In the genomic region with DNA sequence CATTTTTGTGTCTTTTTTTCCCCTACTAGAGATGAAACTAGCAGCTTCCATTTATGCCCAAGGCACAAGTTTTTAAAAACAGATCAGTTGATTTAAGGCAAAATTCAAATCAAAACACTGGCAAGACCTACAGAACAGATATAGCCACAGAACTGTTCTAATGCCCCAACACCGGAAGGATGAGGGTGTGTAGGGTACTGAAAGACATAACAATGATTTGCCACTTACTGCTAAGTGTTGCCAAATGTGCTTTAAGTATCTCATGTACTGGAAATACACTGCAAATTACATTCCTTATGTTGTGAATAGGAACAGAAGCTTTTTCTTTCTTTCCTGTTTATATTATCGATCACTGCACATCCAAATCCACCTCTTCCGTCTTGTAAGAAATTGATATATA, we compare ENCODE assay signal across 26 cellular contexts.
"Had no signal": no experiment of that assay in that cellular context is flagged by ENCODE, and none has a peak within 500 bp of the region (broad histone marks: within the 10 kb centered on the region; RNA-seq: fewer than 3 reads in every experiment).

No MANE protein-coding gene starts in this region.

- H3K36me3 Mint-ChIP-seq: activated CD4-positive, alpha-beta memory T cell treated with anti-CD3 and anti-CD28 coated beads for 36 hours; activated naive CD4-positive, alpha-beta T cell treated with anti-CD3 and anti-CD28 coated beads, Interleukin-2, amount 10 ng/mL, durations not matched to agents 7 days and 5 days; activated naive CD4-positive, alpha-beta T cell treated with anti-CD3 and anti-CD28 coated beads, Interleukin-2, amount 50 U/mL, for 72 hours; activated naive CD8-positive, alpha-beta T cell treated with anti-CD3 and anti-CD28 coated beads, Interleukin-2, amount 10 ng/mL, durations not matched to agents 7 days and 5 days had no signal

- H3K27ac Mint-ChIP-seq: activated CD4-positive, alpha-beta memory T cell treated with anti-CD3 and anti-CD28 coated beads for 36 hours; activated CD4-positive, alpha-beta T cell treated with anti-CD3 and anti-CD28 coated beads for 36 hours; activated CD4-positive, alpha-beta T cell treated with anti-CD3 and anti-CD28 coated beads, Interleukin-2, amount 10 ng/mL, durations not matched to agents 24 days and 14 days; activated naive CD4-positive, alpha-beta T cell treated with anti-CD3 and anti-CD28 coated beads, Interleukin-2, amount 10 ng/mL, durations not matched to agents 7 days and 5 days; activated naive CD4-positive, alpha-beta T cell treated with anti-CD3 and anti-CD28 coated beads, Interleukin-2, amount 50 U/mL, for 72 hours; activated naive CD8-positive, alpha-beta T cell treated with anti-CD3 and anti-CD28 coated beads, Interleukin-2, amount 10 ng/mL, durations not matched to agents 7 days and 5 days; activated T-cell treated with anti-CD3 and anti-CD28 coated beads, Interleukin-2, amount 50 U/mL, for 24 hours; activated T-cell treated with anti-CD3 and anti-CD28 coated beads, Interleukin-2, amount 50 U/mL, for 72 hours; endodermal cell had no signal

- H3K9me3 Mint-ChIP-seq: activated CD4-positive, alpha-beta memory T cell treated with anti-CD3 and anti-CD28 coated beads for 36 hours; activated CD4-positive, alpha-beta T cell treated with anti-CD3 and anti-CD28 coated beads, Interleukin-2, amount 10 ng/mL, durations not matched to agents 24 days and 14 days; activated naive CD4-positive, alpha-beta T cell treated with anti-CD3 and anti-CD28 coated beads, Interleukin-2, amount 10 ng/mL, durations not matched to agents 7 days and 5 days; activated naive CD8-positive, alpha-beta T cell treated with anti-CD3 and anti-CD28 coated beads, Interleukin-2, amount 10 ng/mL, durations not matched to agents 7 days and 5 days; activated T-cell treated with anti-CD3 and anti-CD28 coated beads, Interleukin-2, amount 50 U/mL, for 24 hours had no signal

- H3K4me3 ChIP-seq: colonic mucosa, esophagus muscularis mucosa, gastrocnemius medialis, heart left ventricle had no signal

- DNase-seq: activated CD4-positive, alpha-beta memory T cell treated with anti-CD3 and anti-CD28 coated beads for 36 hours; activated CD4-positive, alpha-beta T cell treated with anti-CD3 and anti-CD28 coated beads for 36 hours; activated CD4-positive, alpha-beta T cell treated with anti-CD3 and anti-CD28 coated beads, Interleukin-2, amount 10 ng/mL, durations not matched to agents 24 days and 14 days; activated CD4-positive, CD25-positive, alpha-beta regulatory T cell; activated CD4-positive, CD25-positive, alpha-beta regulatory T cell treated with anti-CD3 and anti-CD28 coated beads, Interleukin-2, amount 50 U/mL, for 72 hours; activated CD8-positive, alpha-beta memory T cell treated with anti-CD3 and anti-CD28 coated beads, Interleukin-2, amount 50 U/mL, for 48 hours; activated gamma-delta T cell; activated naive CD4-positive, alpha-beta T cell; activated naive CD4-positive, alpha-beta T cell treated with anti-CD3 and anti-CD28 coated beads, Interleukin-2, amount 10 ng/mL, durations not matched to agents 7 days and 5 days; activated naive CD8-positive, alpha-beta T cell treated with anti-CD3 and anti-CD28 coated beads, Interleukin-2, amount 10 ng/mL, durations not matched to agents 7 days and 5 days; activated T-cell treated with anti-CD3 and anti-CD28 coated beads for 4 hours; activated T-cell treated with anti-CD3 and anti-CD28 coated beads, Interleukin-2, amount 50 U/mL, for 24 hours; activated T-cell treated with anti-CD3 and anti-CD28 coated beads, Interleukin-2, amount 50 U/mL, for 72 hours; brain microvascular endothelial cell; caudate nucleus; colonic mucosa; effector memory CD4-positive, alpha-beta T cell; endodermal cell; erythroblast; foreskin keratinocyte; gastrocnemius medialis; glutamatergic neuron; heart left ventricle; T-helper 2 cell had no signal

- H3K9me3 ChIP-seq: colonic mucosa, esophagus muscularis mucosa, gastrocnemius medialis had no signal

- H3K27me3 Mint-ChIP-seq: activated CD4-positive, alpha-beta memory T cell treated with anti-CD3 and anti-CD28 coated beads for 36 hours; activated CD4-positive, alpha-beta T cell treated with anti-CD3 and anti-CD28 coated beads, Interleukin-2, amount 10 ng/mL, durations not matched to agents 24 days and 14 days; activated naive CD4-positive, alpha-beta T cell treated with anti-CD3 and anti-CD28 coated beads, Interleukin-2, amount 10 ng/mL, durations not matched to agents 7 days and 5 days; activated naive CD8-positive, alpha-beta T cell treated with anti-CD3 and anti-CD28 coated beads, Interleukin-2, amount 10 ng/mL, durations not matched to agents 7 days and 5 days; activated T-cell treated with anti-CD3 and anti-CD28 coated beads, Interleukin-2, amount 50 U/mL, for 24 hours had no signal

- ATAC-seq: activated CD4-positive, alpha-beta T cell treated with anti-CD3 and anti-CD28 coated beads for 36 hours; activated naive CD4-positive, alpha-beta T cell treated with anti-CD3 and anti-CD28 coated beads, Interleukin-2, amount 50 U/mL, for 72 hours; activated T-cell treated with anti-CD3 and anti-CD28 coated beads, Interleukin-2, amount 50 U/mL, for 72 hours; foreskin keratinocyte; gastrocnemius medialis; heart left ventricle had no signal

- H3K36me3 ChIP-seq: brain microvascular endothelial cell, colonic mucosa, esophagus muscularis mucosa, gastrocnemius medialis, heart left ventricle had no signal

- H3K27ac ChIP-seq: brain microvascular endothelial cell, colonic mucosa, esophagus muscularis mucosa, foreskin keratinocyte, gastrocnemius medialis had no signal

- H3K27me3 ChIP-seq: brain microvascular endothelial cell, colonic mucosa, esophagus muscularis mucosa, gastrocnemius medialis, heart left ventricle had no signal

- H3K4me1 ChIP-seq: colonic mucosa, esophagus muscularis mucosa, foreskin keratinocyte, gastrocnemius medialis had no signal

- H3K4me3 Mint-ChIP-seq: activated CD4-positive, alpha-beta memory T cell treated with anti-CD3 and anti-CD28 coated beads for 36 hours; activated CD4-positive, alpha-beta T cell treated with anti-CD3 and anti-CD28 coated beads for 36 hours; activated CD4-positive, alpha-beta T cell treated with anti-CD3 and anti-CD28 coated beads, Interleukin-2, amount 10 ng/mL, durations not matched to agents 24 days and 14 days; activated naive CD4-positive, alpha-beta T cell treated with anti-CD3 and anti-CD28 coated beads, Interleukin-2, amount 10 ng/mL, durations not matched to agents 7 days and 5 days; activated naive CD8-positive, alpha-beta T cell treated with anti-CD3 and anti-CD28 coated beads, Interleukin-2, amount 10 ng/mL, durations not matched to agents 7 days and 5 days; activated T-cell treated with anti-CD3 and anti-CD28 coated beads, Interleukin-2, amount 50 U/mL, for 24 hours; activated T-cell treated with anti-CD3 and anti-CD28 coated beads, Interleukin-2, amount 50 U/mL, for 72 hours; endodermal cell had no signal

- H3K4me1 Mint-ChIP-seq: activated CD4-positive, alpha-beta T cell treated with anti-CD3 and anti-CD28 coated beads for 36 hours; activated CD4-positive, alpha-beta T cell treated with anti-CD3 and anti-CD28 coated beads, Interleukin-2, amount 10 ng/mL, durations not matched to agents 24 days and 14 days; activated naive CD4-positive, alpha-beta T cell treated with anti-CD3 and anti-CD28 coated beads, Interleukin-2, amount 10 ng/mL, durations not matched to agents 7 days and 5 days; activated naive CD8-positive, alpha-beta T cell treated with anti-CD3 and anti-CD28 coated beads, Interleukin-2, amount 10 ng/mL, durations not matched to agents 7 days and 5 days; endodermal cell had no signal
